In genomic region chr16:4313563-4314531, GRCh38 we compare ENCODE assay signal across 1 cellular context.
TF ChIP-seq lines count a peak whose summit lies in the region.

No MANE protein-coding gene starts in this region.

TF ChIP-seq in K562, 482 proteins besides CTCF, POLR2A, EP300 and RAD21 (continued from another document and continues in another):
- TF ChIP-seq HOMEZ (CRISPR knock-in tag; IDR thresholded peaks at IDR 0.05), result no peak
- TF ChIP-seq PHB (CRISPR knock-in tag; IDR thresholded peaks at IDR 0.05), result no peak
- TF ChIP-seq ZNF318 (IDR thresholded peaks at IDR 0.05; ENCODE audit: borderline replicate concordance in 1 of 2, low read depth in 1 of 2), result no peak
- no peak for TF ChIP-seq SRSF1 (IDR thresholded peaks at IDR 0.05; ENCODE audit: low read depth, low read length)
- no peak for TF ChIP-seq DNMT1 (IDR thresholded peaks at IDR 0.05)
- no peak for TF ChIP-seq MYBL2 (IDR thresholded peaks at IDR 0.05; ENCODE audit: low read depth)
- no peak for TF ChIP-seq MYBL2 (CRISPR knock-in tag; IDR thresholded peaks at IDR 0.05; ENCODE audit: borderline replicate concordance)
- TF ChIP-seq ZFP30 (CRISPR knock-in tag; IDR thresholded peaks at IDR 0.05; ENCODE audit: borderline replicate concordance), result no peak
- peak; percentile 57; the same call in 1 of the 2 replicates for TF ChIP-seq AFF4 (CRISPR knock-in tag; IDR thresholded peaks at IDR 0.05)
- TF ChIP-seq TSC22D4 (tag; IDR thresholded peaks at IDR 0.05), result no peak
- no peak for TF ChIP-seq ZNF282 (CRISPR knock-in tag; IDR thresholded peaks at IDR 0.05)
- no peak for TF ChIP-seq IFI16 (CRISPR knock-in tag; IDR thresholded peaks at IDR 0.05)
- TF ChIP-seq TAF9B (IDR thresholded peaks at IDR 0.05; ENCODE audit: partially characterized antibody), result no peak
- peak; percentile 15; the same call in 1 of the 2 replicates for TF ChIP-seq NFIC (IDR thresholded peaks at IDR 0.05)
- no peak for TF ChIP-seq ZNF696 (CRISPR knock-in tag; conservative IDR thresholded peaks at IDR 0.05)
- peak; percentile 51; the same call in 1 of the 2 replicates for TF ChIP-seq RBFOX2 (IDR thresholded peaks at IDR 0.05; ENCODE audit: low read depth, low read length)
- TF ChIP-seq NUFIP1 (IDR thresholded peaks at IDR 0.05; ENCODE audit: partially characterized antibody), result no peak
- no peak for TF ChIP-seq CHD1 (IDR thresholded peaks at IDR 0.05; ENCODE audit: low read length)
- 0 out of 2 replicates have a peak, but pooled peaks have one; percentile 41 for TF ChIP-seq E2F4 (CRISPR knock-in tag; IDR thresholded peaks at IDR 0.05; ENCODE audit: low read depth)
- no peak for TF ChIP-seq MBD1 (CRISPR knock-in tag; IDR thresholded peaks at IDR 0.05)
- peak; percentile 91 for TF ChIP-seq CTCFL (IDR thresholded peaks at IDR 0.05; ENCODE audit: borderline replicate concordance, insufficient read depth, low read depth, low read length, poor library complexity, severe bottlenecking)
- no peak for TF ChIP-seq SRSF3 (IDR thresholded peaks at IDR 0.05; ENCODE audit: insufficient read depth, low read length)
- no peak for TF ChIP-seq SAFB2 (IDR thresholded peaks at IDR 0.05; ENCODE audit: borderline replicate concordance, low read depth, low read length, severe bottlenecking)
- TF ChIP-seq ZNF584 (CRISPR knock-in tag; IDR thresholded peaks at IDR 0.05; ENCODE audit: low read depth), result no peak
- TF ChIP-seq RBBP5 (IDR thresholded peaks at IDR 0.05; ENCODE audit: borderline replicate concordance, insufficient read depth, low read length, poor library complexity, severe bottlenecking), result no peak
- TF ChIP-seq KDM1A (IDR thresholded peaks at IDR 0.05), result peak in 1 of 2 experiments; percentile 72; a peak in 2 of 4 replicates
- TF ChIP-seq PHF8 (IDR thresholded peaks at IDR 0.05; ENCODE audit: borderline replicate concordance, low read length), result no peak
- TF ChIP-seq KDM4B (IDR thresholded peaks at IDR 0.05; ENCODE audit: borderline replicate concordance in 2 of 2, low read depth in 1 of 2), result no peak
- TF ChIP-seq SIN3B (IDR thresholded peaks at IDR 0.05; ENCODE audit: low read depth), result no peak
- TF ChIP-seq PATZ1 (CRISPR knock-in tag; IDR thresholded peaks at IDR 0.05; ENCODE audit: borderline replicate concordance), result no peak
- TF ChIP-seq JUND (IDR thresholded peaks at IDR 0.05; ENCODE audit: borderline replicate concordance, low read depth, low read length), result no peak
- no peak for TF ChIP-seq JUND (tag; IDR thresholded peaks at IDR 0.05; ENCODE audit: borderline replicate concordance, low read depth, low read length)
- TF ChIP-seq TARDBP (IDR thresholded peaks at IDR 0.05), result no peak
- TF ChIP-seq IRF2 (CRISPR knock-in tag; IDR thresholded peaks at IDR 0.05), result no peak
- no peak for TF ChIP-seq BRF2 (IDR thresholded peaks at IDR 0.05; ENCODE audit: borderline replicate concordance, insufficient read depth, insufficient read length)
